In genomic region chr10:119500796-119501195, GRCh38 we compare ENCODE assay signal across 19 cellular contexts. TPM values are rescaled to one million over a fixed set of nuclear protein-coding genes. Genes with fewer than 3 reads are reported as not detected.
DNase-seq lines count a peak whose midpoint lies in the region; ATAC-seq and TF ChIP-seq lines count a peak whose summit lies in the region.
"Had no signal": no experiment of that assay in that cellular context is flagged by ENCODE, and none has a peak within 500 bp of the region (broad histone marks: within the 10 kb centered on the region; RNA-seq: fewer than 3 reads in every experiment).

No MANE protein-coding gene starts in this region.

- POLR2A ChIA-PET in CD4-positive, alpha-beta T cell (lab: Charles Lee), result interaction anchor here (0.9 to 5.9 kb wide), 7 partner anchors 10 to 321 kb away, joined by 4 to 74 read pairs (median 5); partner anchors contain the start of gene RGS10
- POLR2A ChIA-PET in CD8-positive, alpha-beta memory T cell (lab: Charles Lee), result interaction anchor here (1.0 kb wide), 1 partner anchor 37 kb away, joined by 3 read pairs; no protein-coding TSS in a partner anchor

- intact Hi-C loops in CD4-positive, alpha-beta T cell (cut with DNase I, micrococcal nuclease), result loop anchor here (5.0 to 10.0 kb wide), 3 partner anchors 42 to 154 kb away; partner anchors contain the start of genes BAG3 (in 1 of the 2), RGS10 (in 1 of the 2) and TIAL1 (in 1 of the 2)

- no peaks in the 10 kb centered on the region for H3K9me3 Mint-ChIP-seq in CD4-positive, alpha-beta T cell
- H3K9me3 Mint-ChIP-seq in CD8-positive, alpha-beta memory T cell, result no peaks in the 10 kb centered on the region
- H3K9me3 Mint-ChIP-seq in activated T-cell treated with anti-CD3 and anti-CD28 coated beads, Interleukin-2, amount 50 U/mL, for 72 hours, result no peaks in the 10 kb centered on the region
- H3K9me3 Mint-ChIP-seq: neural crest cell had no signal

- no peak overlapping the region for H3K4ac ChIP-seq in mesenchymal stem cell (ENCODE audit: low read depth in 1 of 2, low read length in 2 of 2)

- H3K23ac ChIP-seq in mesenchymal stem cell (ENCODE audit: low read length in 2 of 2), result no peak overlapping the region

- H2AFZ ChIP-seq in mesenchymal stem cell (ENCODE audit: low read depth, low read length), result no peak overlapping the region
- H2AFZ ChIP-seq in hepatocyte, result no peak overlapping the region

- H2BK12ac ChIP-seq in mesenchymal stem cell (ENCODE audit: low read length in 2 of 2), result peak overlapping the region in 1 of 2 experiments; percentile 17

- no peak for ATAC-seq in CD4-positive, alpha-beta T cell (ENCODE audit: poor library complexity)
- no peak for ATAC-seq in activated T-cell treated with anti-CD3 and anti-CD28 coated beads, Interleukin-2, amount 50 U/mL, for 72 hours (replicated peaks in 1 of 2)
- no peak for ATAC-seq in HG02840 (IDR thresholded peaks at IDR 0.05; ENCODE audit: low FRiP score, unreplicated experiment)
- ATAC-seq: psoas muscle had no signal

- H2AK5ac ChIP-seq in mesenchymal stem cell (ENCODE audit: low read length, severe bottlenecking), result no peak overlapping the region

- H3K4me2 ChIP-seq in mesenchymal stem cell (ENCODE audit: low read length, poor library complexity, severe bottlenecking), result no peak overlapping the region
- H3K4me2 ChIP-seq in hepatocyte, result no peak overlapping the region

- peaks cover 20% of the 10 kb centered on the region for H3K36me3 ChIP-seq in CD8-positive, alpha-beta memory T cell (ENCODE audit: insufficient read depth, low read length)
- H3K36me3 ChIP-seq in mesenchymal stem cell (ENCODE audit: control insufficient read depth in 1 of 2, insufficient read depth in 2 of 2, low read depth in 1 of 2, low read length in 2 of 2), result peaks cover 13 to 31% of the 10 kb centered on the region in 2 experiments
- H3K36me3 ChIP-seq in hepatocyte (replicated peaks; ENCODE audit: insufficient read depth, low read depth), result no peaks in the 10 kb centered on the region

- H2BK5ac ChIP-seq in mesenchymal stem cell (ENCODE audit: low read depth, low read length, poor library complexity, severe bottlenecking), result no peak overlapping the region

- peaks cover 81% of the 10 kb centered on the region for H3K4me1 ChIP-seq in CD8-positive, alpha-beta memory T cell (ENCODE audit: insufficient read depth, low read length)
- H3K4me1 ChIP-seq in mesenchymal stem cell (ENCODE audit: control insufficient read depth, insufficient read depth, low read depth, low read length) (peaks cover 4% of the 10 kb centered on the region), hepatocyte (ENCODE audit: insufficient read depth) (peaks cover 5% of the 10 kb centered on the region)
- H3K4me1 ChIP-seq: HAP-1, psoas muscle had no signal

- no peaks in the 10 kb centered on the region for H3K27me3 ChIP-seq in CD4-positive, alpha-beta T cell (ENCODE audit: control insufficient read depth, insufficient read depth, low read length)
- H3K27me3 ChIP-seq in CD8-positive, alpha-beta memory T cell (ENCODE audit: insufficient read depth, low read length, poor library complexity, severe bottlenecking), result no peaks in the 10 kb centered on the region
- H3K27me3 ChIP-seq in mesenchymal stem cell (ENCODE audit: control insufficient read depth in 1 of 2, insufficient read depth in 1 of 2, low read length in 2 of 2) (no peaks in the 10 kb centered on the region), hepatocyte (no peaks in the 10 kb centered on the region)
- H3K27me3 ChIP-seq: brain microvascular endothelial cell had no signal

- H3K4me1 Mint-ChIP-seq in CD4-positive, alpha-beta T cell (ENCODE audit: low read depth), result peaks cover 94% of the 10 kb centered on the region
- peaks cover 71 to 91% (median 82%) of the 10 kb centered on the region in 3 donors for H3K4me1 Mint-ChIP-seq in CD8-positive, alpha-beta memory T cell
- peaks cover 100% of the 10 kb centered on the region for H3K4me1 Mint-ChIP-seq in activated T-cell treated with anti-CD3 and anti-CD28 coated beads, Interleukin-2, amount 50 U/mL, for 72 hours (ENCODE audit: low read depth)

- peak overlapping the region; percentile 95 for H3K27ac ChIP-seq in CD4-positive, alpha-beta T cell (ENCODE audit: low read depth, low read length)
- no peak overlapping the region for H3K27ac ChIP-seq in CD8-positive, alpha-beta memory T cell (ENCODE audit: low read depth, low read length)
- H3K27ac ChIP-seq in mesenchymal stem cell (ENCODE audit: low read length, poor library complexity, severe bottlenecking) (no peak overlapping the region), hepatocyte (no peak overlapping the region)
- H3K27ac ChIP-seq: brain microvascular endothelial cell, coronary artery, psoas muscle had no signal

- no peak overlapping the region for H2BK120ac ChIP-seq in mesenchymal stem cell (ENCODE audit: low read depth, low read length)

- DNase-seq in CD4-positive, alpha-beta T cell, result no peak
- DNase-seq in CD8-positive, alpha-beta memory T cell, result no peak
- DNase-seq in activated T-cell treated with anti-CD3 and anti-CD28 coated beads, Interleukin-2, amount 50 U/mL, for 72 hours, result no peak
- no peak for DNase-seq in mesenchymal stem cell
- no peak for DNase-seq in NCI-H69 (lab: John Stamatoyannopoulos, UW)
- DNase-seq in NCI-H226, result no peak
- no peak for DNase-seq in hepatocyte (ENCODE audit: low spot score)
- DNase-seq: activated CD8-positive, alpha-beta memory T cell treated with anti-CD3 and anti-CD28 coated beads, Interleukin-2, amount 50 U/mL, for 4 hours; brain microvascular endothelial cell; DMS79 treated with DMSO at 0.1 percent for 48 hours; NCI-H1105; psoas muscle; RPMI8226; stimulated activated CD4-positive, alpha-beta T cell treated with anti-CD3 and anti-CD28 coated beads, Interleukin-4, amount 100 ng/mL, for 24 hours had no signal

- peaks cover 71% of the 10 kb centered on the region for H3K36me3 Mint-ChIP-seq in CD4-positive, alpha-beta T cell (ENCODE audit: low read depth)
- H3K36me3 Mint-ChIP-seq in CD8-positive, alpha-beta memory T cell, result peaks cover 0 to 43% (median 10%) of the 10 kb centered on the region in 3 donors
- peaks cover 3 to 24% of the 10 kb centered on the region in 2 donors for H3K36me3 Mint-ChIP-seq in activated T-cell treated with anti-CD3 and anti-CD28 coated beads, Interleukin-2, amount 50 U/mL, for 72 hours (ENCODE audit: insufficient read depth in 2 of 2)

- CTCF ChIA-PET in CD4-positive, alpha-beta T cell (lab: Charles Lee), result interaction anchor here (0.9 to 2.0 kb wide), 5 partner anchors 42 to 301 kb away, joined by 3 to 8 read pairs (median 4); partner anchors contain the start of genes GRK5 and RGS10
- CTCF ChIA-PET in CD8-positive, alpha-beta memory T cell (lab: Charles Lee), result interaction anchor here (0.7 to 4.7 kb wide), 7 partner anchors 11 to 108 kb away, joined by 3 to 24 read pairs (median 3); partner anchors contain the start of gene RGS10

- H3K18ac ChIP-seq in mesenchymal stem cell (ENCODE audit: low read depth in 1 of 2, low read length in 2 of 2), result peak overlapping the region in 1 of 2 experiments; percentile 34

- H2BK15ac ChIP-seq in mesenchymal stem cell (ENCODE audit: low read depth, poor library complexity, severe bottlenecking), result no peak overlapping the region

- no peaks in the 10 kb centered on the region for H3K9me3 ChIP-seq in CD4-positive, alpha-beta T cell (ENCODE audit: control insufficient read depth, low read length)
- no peaks in the 10 kb centered on the region for H3K9me3 ChIP-seq in CD8-positive, alpha-beta memory T cell (ENCODE audit: low read length)
- H3K9me3 ChIP-seq in mesenchymal stem cell (ENCODE audit: control insufficient read depth, low read length) (no peaks in the 10 kb centered on the region), hepatocyte (ENCODE audit: low read depth) (no peaks in the 10 kb centered on the region)
- H3K9me3 ChIP-seq: HAP-1, psoas muscle had no signal

- peak overlapping the region; percentile 50 for H3K4me3 Mint-ChIP-seq in CD4-positive, alpha-beta T cell
- H3K4me3 Mint-ChIP-seq in CD8-positive, alpha-beta memory T cell, result peak overlapping the region in 5 of 7 donors; percentile 11 to 33 (median 22)
- H3K4me3 Mint-ChIP-seq in activated T-cell treated with anti-CD3 and anti-CD28 coated beads, Interleukin-2, amount 50 U/mL, for 72 hours, result peak overlapping the region; percentile 47 to 63
- H3K4me3 Mint-ChIP-seq: neural crest cell had no signal

- H3K9ac ChIP-seq in mesenchymal stem cell (ENCODE audit: low read length), result no peak overlapping the region

- 92% methylated on average over 6 of the region's 6 CpGs for WGBS in mesenchymal stem cell
- WGBS in hepatocyte (ENCODE audit: low lambda C conversion rate, missing lambda C conversion rate), result 89% methylated on average over 6 of the region's 6 CpGs

- H3K4me3 ChIP-seq in CD8-positive, alpha-beta memory T cell (ENCODE audit: low read length), result no peak overlapping the region
- H3K4me3 ChIP-seq in mesenchymal stem cell (ENCODE audit: insufficient read depth in 1 of 2, low read depth in 1 of 2, low read length in 2 of 2), result no peak overlapping the region
- H3K4me3 ChIP-seq in hepatocyte, result no peak overlapping the region
- H3K4me3 ChIP-seq: coronary artery, HAP-1, psoas muscle, SK-N-MC had no signal

- no peak overlapping the region for H3K14ac ChIP-seq in mesenchymal stem cell (ENCODE audit: low read length in 2 of 2)

- TF ChIP-seq CTCF in CD4-positive, alpha-beta T cell (IDR thresholded peaks at IDR 0.05), result no peak
- no peak for TF ChIP-seq CTCF in hepatocyte (IDR thresholded peaks at IDR 0.05; ENCODE audit: poor library complexity)

- no peaks in the 10 kb centered on the region for H3K9me2 ChIP-seq in hepatocyte (replicated peaks; ENCODE audit: insufficient read depth)

- peaks cover 2% of the 10 kb centered on the region for H3K79me1 ChIP-seq in mesenchymal stem cell (replicated peaks; ENCODE audit: low read length, poor library complexity, severe bottlenecking)

- H4K20me1 ChIP-seq in hepatocyte (ENCODE audit: insufficient read depth, poor library complexity, severe bottlenecking), result no peaks in the 10 kb centered on the region

- H4K91ac ChIP-seq in mesenchymal stem cell (ENCODE audit: low read length), result no peak overlapping the region

- H3K79me2 ChIP-seq in hepatocyte, result no peaks in the 10 kb centered on the region

- peak overlapping the region; percentile 19 for H4K8ac ChIP-seq in mesenchymal stem cell (ENCODE audit: low read length)

- H3K27ac Mint-ChIP-seq in CD4-positive, alpha-beta T cell, result peak overlapping the region; percentile 99
- H3K27ac Mint-ChIP-seq in CD8-positive, alpha-beta memory T cell, result peak overlapping the region; percentile 74 to 99 (median 90)
- H3K27ac Mint-ChIP-seq in activated T-cell treated with anti-CD3 and anti-CD28 coated beads, Interleukin-2, amount 50 U/mL, for 72 hours, result peak overlapping the region; percentile 86

- no peaks in the 10 kb centered on the region for H3K27me3 Mint-ChIP-seq in CD4-positive, alpha-beta T cell
- H3K27me3 Mint-ChIP-seq in CD8-positive, alpha-beta memory T cell, result no peaks in the 10 kb centered on the region
- no peaks in the 10 kb centered on the region for H3K27me3 Mint-ChIP-seq in activated T-cell treated with anti-CD3 and anti-CD28 coated beads, Interleukin-2, amount 50 U/mL, for 72 hours (ENCODE audit: low read depth)

RNA-seq across cellular contexts. Expression of gene RGS10, which starts 41.7 kb away (rescaled TPM):
- total RNA-seq in CD4-positive, alpha-beta T cell, result 100 to 1,000 TPM; 132 to 134 TPM
- 100 to 1,000 TPM; 127 to 130 TPM for total RNA-seq in CD8-positive, alpha-beta memory T cell
- polyA plus RNA-seq in CD8-positive, alpha-beta memory T cell, result 182 TPM
- 100 to 1,000 TPM; 161 to 208 TPM for total RNA-seq in activated T-cell treated with anti-CD3 and anti-CD28 coated beads, Interleukin-2, amount 50 U/mL, for 72 hours
- polyA plus RNA-seq in mesenchymal stem cell (2013, experiment 1 of 2), result 310 TPM
- polyA plus RNA-seq in mesenchymal stem cell (2013, experiment 2 of 2), result 307 TPM
- total RNA-seq in hepatocyte, result 2.2 and 5.4 TPM in 2 replicates
- 8.4 and 14.4 TPM in 2 replicates for polyA plus RNA-seq in hepatocyte

Comparison
In these comparisons a context has a peak if more than half of its experiments do, and no peak if none do; other contexts are left out.
1. RNA of gene RGS10, which starts 41.7 kb away (total RNA-seq): 161 to 208 TPM in activated T-cell treated with anti-CD3 and anti-CD28 coated beads, Interleukin-2, amount 50 U/mL, for 72 hours, 132 to 134 TPM in CD4-positive, alpha-beta T cell and 127 to 130 TPM in CD8-positive, alpha-beta memory T cell; 2.2 to 5.4 TPM in hepatocyte; every median in the first group is over 10 times any median in the second.
2. Peak in every context shown above with its lines, with median percentiles within 50 percentile points of each other: H3K27ac Mint-ChIP-seq and H3K4me3 Mint-ChIP-seq.